Comparison of ENCODE assay signal across 17 cellular contexts in the genomic region with DNA sequence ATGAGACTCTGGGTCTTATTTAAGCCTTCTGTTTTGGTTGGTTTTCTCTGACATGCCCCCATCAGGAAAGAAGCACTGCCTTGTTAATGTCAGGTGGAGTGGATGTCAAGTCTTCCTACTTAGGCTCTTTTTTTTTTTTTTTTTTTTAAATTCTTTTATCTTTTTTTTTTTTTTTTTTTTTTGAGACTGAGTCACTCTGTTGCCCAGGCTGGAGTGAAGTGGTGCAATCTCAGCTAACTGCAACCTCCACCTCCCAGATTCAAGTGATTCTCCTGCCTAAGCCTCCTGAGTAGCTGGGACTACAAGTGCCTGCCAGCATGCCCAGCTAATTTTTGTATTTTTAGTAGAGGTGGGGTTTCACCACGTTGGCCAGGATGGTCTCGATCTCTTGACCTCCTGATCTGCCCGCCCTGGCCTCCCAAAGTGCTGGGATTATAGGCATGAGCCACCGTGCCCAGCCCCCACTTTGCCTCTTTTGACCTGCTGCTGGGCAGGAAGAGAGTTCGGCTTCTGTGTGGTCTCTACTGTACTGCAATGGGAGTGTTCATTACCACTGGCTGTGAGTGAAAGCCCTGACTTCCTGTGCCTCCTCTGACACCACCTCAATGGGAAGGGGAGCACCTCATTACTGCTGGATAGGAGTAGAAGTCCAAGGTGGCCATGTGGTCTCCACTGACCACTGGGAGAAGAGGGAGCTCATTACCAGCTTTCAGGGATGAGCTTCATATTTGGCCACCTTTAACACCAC. TPM values are rescaled to one million over a fixed set of nuclear protein-coding genes. Genes with fewer than 3 reads are reported as not detected.
DNase-seq lines count a peak whose midpoint lies in the region; ATAC-seq and TF ChIP-seq lines count a peak whose summit lies in the region.
"Had no signal": no experiment of that assay in that cellular context is flagged by ENCODE, and none has a peak within 500 bp of the region (broad histone marks: within the 10 kb centered on the region; RNA-seq: fewer than 3 reads in every experiment).

No MANE protein-coding gene starts in this region.

- H3K36me3 ChIP-seq in vagina = no peaks in the 10 kb centered on the region
- H3K36me3 ChIP-seq: SJSA1 had no signal

- no peaks in the 10 kb centered on the region for H3K27me3 Mint-ChIP-seq in WTC11 (ENCODE audit: low read depth)

- no peak for TF ChIP-seq POLR2A in vagina (IDR thresholded peaks at IDR 0.05)

- TF ChIP-seq CTCF in WTC11 (IDR thresholded peaks at IDR 0.05) (no peak), foreskin keratinocyte (conservative IDR thresholded peaks at IDR 0.05) (no peak), vagina (IDR thresholded peaks at IDR 0.05) (no peak)

- no peak overlapping the region for H3K4me3 Mint-ChIP-seq in WTC11
- H3K4me3 Mint-ChIP-seq: H9 had no signal

- H3K4me1 Mint-ChIP-seq in WTC11 = peaks cover 8% of the 10 kb centered on the region

- POLR2A ChIA-PET in WTC11 (lab: Charles Lee) = no interaction called here

- H3K9me3 ChIP-seq in vagina = no peaks in the 10 kb centered on the region

- CTCF ChIA-PET in WTC11 (lab: Charles Lee) = interaction anchor here (1.2 kb wide), 1 partner anchor 20 kb away, joined by 3 read pairs; no protein-coding TSS in a partner anchor

- H3K4me1 ChIP-seq in foreskin keratinocyte (no peaks in the 10 kb centered on the region), vagina (no peaks in the 10 kb centered on the region)

- H3K27ac ChIP-seq in foreskin keratinocyte = no peak overlapping the region
- H3K27ac ChIP-seq in vagina = no peak overlapping the region
- H3K27ac ChIP-seq: PC-9, SJSA1 had no signal

- H3K27ac Mint-ChIP-seq in WTC11 = no peak overlapping the region
- H3K27ac Mint-ChIP-seq: H9 had no signal

- intact Hi-C loops in Right ventricle myocardium superior (cut with DNase I) (no loop called here), left ventricle myocardium superior (cut with micrococcal nuclease) (no loop called here), vagina (cut with DNase I) (no loop called here)

- H3K27me3 ChIP-seq in foreskin keratinocyte = no peaks in the 10 kb centered on the region
- H3K27me3 ChIP-seq in vagina = no peaks in the 10 kb centered on the region
- H3K27me3 ChIP-seq: SJSA1 had no signal

- H3K4me3 ChIP-seq in vagina = no peak overlapping the region
- H3K4me3 ChIP-seq: PC-9, SJSA1 had no signal

- DNase-seq in Right ventricle myocardium superior (peak; percentile 30), left ventricle myocardium superior (no peak), WTC11 (ENCODE audit: low spot score) (no peak), foreskin keratinocyte (no peak), vagina (ENCODE audit: extremely low spot score in 2 of 2) (no peak), middle frontal gyrus (ENCODE audit: extremely low spot score, low spot score) (no peak)
- no peak for DNase-seq in stimulated activated CD4-positive, alpha-beta T cell treated with anti-CD3 and anti-CD28 coated beads, Interleukin-4, amount 100 ng/mL, for 4 hours
- DNase-seq: C1 segment of cervical spinal cord, DMS79 treated with DMSO at 0.1 percent for 48 hours, GF-D8, H9, NCI-H1436, NCI-H2081, NCI-H510A, NCI-H774 had no signal

- peaks cover 34% of the 10 kb centered on the region for H3K9me3 Mint-ChIP-seq in WTC11

- no peak for ATAC-seq in Right ventricle myocardium superior (ENCODE audit: poor library complexity)
- no peak for ATAC-seq in left ventricle myocardium superior
- peak; percentile 84 for ATAC-seq in WTC11
- peak; percentile 38 for ATAC-seq in foreskin keratinocyte

- peaks cover 12% of the 10 kb centered on the region for H3K36me3 Mint-ChIP-seq in WTC11

TF ChIP-seq in WTC11, 78 proteins besides CTCF, POLR2A, EP300 and RAD21:
- TF ChIP-seq IRF2 (CRISPR knock-in tag; IDR thresholded peaks at IDR 0.05; ENCODE audit: borderline replicate concordance, low read depth) = no peak
- no peak for TF ChIP-seq NR3C1 (CRISPR knock-in tag; conservative IDR thresholded peaks at IDR 0.05; ENCODE audit: low read depth)

RNA-seq across cellular contexts. Expression of a gene that starts 10.9 kb away (rescaled TPM):
- 46.0 TPM for total RNA-seq in Right ventricle myocardium superior
- total RNA-seq in left ventricle myocardium superior = 53.8 TPM
- 28.0 to 41.2 TPM (median 28.6 TPM) in 3 replicates for total RNA-seq in WTC11 (2021)
- 52.9 and 54.7 TPM in 2 replicates for total RNA-seq in foreskin keratinocyte
- 31.4 and 35.8 TPM in 2 replicates for polyA plus RNA-seq in foreskin keratinocyte
- total RNA-seq in vagina = 28.0 TPM

Comparison
In these comparisons a context has a peak if more than half of its experiments do, and no peak if none do; other contexts are left out.
1. ATAC-seq: peak in WTC11 (single experiment) and foreskin keratinocyte (single experiment); none in Right ventricle myocardium superior (single experiment) and left ventricle myocardium superior (single experiment).